In genomic region chr10:116757246-116757645, GRCh38 we compare ENCODE assay signal across 21 cellular contexts. TPM values are rescaled to one million over a fixed set of nuclear protein-coding genes. Genes with fewer than 3 reads are reported as not detected.
"Had no signal": no experiment of that assay in that cellular context is flagged by ENCODE, and none has a peak within 500 bp of the region (broad histone marks: within the 10 kb centered on the region; RNA-seq: fewer than 3 reads in every experiment).

No MANE protein-coding gene starts in this region.

- H3K4me1 ChIP-seq: breast epithelium, testis had no signal

- DNase-seq: activated B cell treated with CpG ODN at 0.5 μM for 24 hours; activated CD4-positive, alpha-beta T cell treated with anti-CD3 and anti-CD28 coated beads for 4 hours; activated CD4-positive, alpha-beta T cell treated with anti-CD3 and anti-CD28 coated beads, Interleukin-2, amount 50 U/mL, for 48 hours; activated CD8-positive, alpha-beta memory T cell treated with anti-CD3 and anti-CD28 coated beads, Interleukin-2, amount 50 U/mL, for 48 hours; activated naive CD4-positive, alpha-beta T cell treated with Interleukin-2 at 50 U/mL for 16 hours; activated naive CD8-positive, alpha-beta T cell treated with anti-CD3 and anti-CD28 coated beads for 36 hours; activated T-cell treated with anti-CD3 and anti-CD28 coated beads, Interleukin-2, amount 50 U/mL, for 4 hours; effector CD4-positive, alpha-beta T cell; foreskin fibroblast; immature natural killer cell; kidney glomerular epithelial cell; stimulated activated CD4-positive, alpha-beta T cell treated with anti-CD3 and anti-CD28 coated beads, Interleukin-15, amount 100 ng/mL, for 24 hours; stimulated activated naive B cell treated with anti-CD40 and anti-IgM and Interleukin-4, amounts not matched to agents 10 μg/mL and 1 μg/mL and 100 μg/mL, for 72 hours; T-helper 1 cell; testis had no signal

- H3K9ac ChIP-seq: parathyroid adenoma had no signal

- H3K9me3 ChIP-seq: breast epithelium, testis had no signal

- H3K4me3 ChIP-seq: breast epithelium, hepatocyte, smooth muscle cell, testis had no signal

- ATAC-seq: activated T-cell treated with anti-CD3 and anti-CD28 coated beads, Interleukin-2, amount 50 U/mL, for 4 hours; sciatic nerve; stimulated activated naive B cell treated with anti-CD40 and anti-IgM and Interleukin-4, amounts not matched to agents 10 μg/mL and 1 μg/mL and 100 μg/mL, for 72 hours had no signal

- H3K27me3 ChIP-seq: breast epithelium, hepatocyte, testis had no signal

- H3K27ac ChIP-seq: hepatocyte, parathyroid adenoma, testis had no signal

- H3K36me3 ChIP-seq: breast epithelium had no signal

RNA-seq across cellular contexts. Expression of gene HSPA12A, which starts 14.9 kb away (rescaled TPM):
- total RNA-seq: activated CD8-positive, alpha-beta memory T cell treated with anti-CD3 and anti-CD28 coated beads for 36 hours had no signal
